9 cellular contexts compared by ENCODE assay signal in genomic region chr16:1823821-1824220, GRCh38. TPM values are rescaled to one million over a fixed set of nuclear protein-coding genes. Genes with fewer than 3 reads are reported as not detected.
DNase-seq lines count a peak whose midpoint lies in the region; TF ChIP-seq lines count a peak whose summit lies in the region.
"Had no signal": no experiment of that assay in that cellular context is flagged by ENCODE, and none has a peak within 500 bp of the region (broad histone marks: within the 10 kb centered on the region; RNA-seq: fewer than 3 reads in every experiment).

No MANE protein-coding gene starts in this region.

- 66% methylated on average over 9 of the region's 9 CpGs for WGBS in esophagus muscularis mucosa

- no peak for TF ChIP-seq POLR2A in esophagus muscularis mucosa (IDR thresholded peaks at IDR 0.05; ENCODE audit: low read depth)

- H3K9me3 ChIP-seq in WERI-Rb-1 (ENCODE audit: severe bottlenecking): no peaks in the 10 kb centered on the region
- no peaks in the 10 kb centered on the region for H3K9me3 ChIP-seq in esophagus muscularis mucosa

- peak; percentile 35 for DNase-seq in COLO668 (lab: John Stamatoyannopoulos, UW; ENCODE audit: unreplicated experiment)
- DNase-seq in HFF-Myc (ENCODE audit: extremely low read depth, low read depth): no peak
- peak; percentile 72 for DNase-seq in WERI-Rb-1
- peak; percentile 16 for DNase-seq in inferior parietal cortex (ENCODE audit: extremely low spot score)
- DNase-seq in NCI-H748 treated with DMSO at 0.1 percent for 48 hours (lab: John Stamatoyannopoulos, UW): no peak
- DNase-seq in effector CD8-positive, alpha-beta T cell (lab: John Stamatoyannopoulos, UW): no peak
- no peak for DNase-seq in activated CD4-positive, CD25-positive, alpha-beta regulatory T cell treated with anti-CD3 and anti-CD28 coated beads, Interleukin-2, amount 50 U/mL, for 72 hours
- no peak for DNase-seq in esophagus muscularis mucosa (ENCODE audit: extremely low spot score)

- intact Hi-C loops in esophagus muscularis mucosa (cut with DNase I): loop anchor here (5.0 kb wide), 1 partner anchor 37 kb away; no protein-coding TSS in a partner anchor

- H3K27me3 ChIP-seq in WERI-Rb-1 (ENCODE audit: insufficient read depth, low read depth, severe bottlenecking) (no peaks in the 10 kb centered on the region), esophagus muscularis mucosa (no peaks in the 10 kb centered on the region)

- H3K36me3 ChIP-seq in WERI-Rb-1 (peaks cover 29% of the 10 kb centered on the region), esophagus muscularis mucosa (peaks cover 35 to 47% (median 42%) of the 10 kb centered on the region in 4 donors)

- H3K4me3 ChIP-seq in HFF-Myc (replicated peaks; ENCODE audit: low read depth, low read length) (no peak overlapping the region), WERI-Rb-1 (ENCODE audit: low read depth, low read length) (no peak overlapping the region), esophagus muscularis mucosa (no peak overlapping the region)
- H3K4me3 ChIP-seq: lung had no signal

- H3K4me1 ChIP-seq in esophagus muscularis mucosa: peaks cover 39 to 51% (median 45%) of the 10 kb centered on the region in 4 donors

- H3K27ac ChIP-seq in WERI-Rb-1: no peak overlapping the region
- no peak overlapping the region for H3K27ac ChIP-seq in esophagus muscularis mucosa (replicated peaks in 1 of 4)

- no peak for TF ChIP-seq EP300 in esophagus muscularis mucosa (IDR thresholded peaks at IDR 0.05)

- TF ChIP-seq CTCF in HFF-Myc (IDR thresholded peaks at IDR 0.05; ENCODE audit: low read depth, low read length, missing control alignments): peak; percentile 9
- TF ChIP-seq CTCF in WERI-Rb-1 (IDR thresholded peaks at IDR 0.05; ENCODE audit: low read depth, low read length): peak; percentile 59; the same call in 1 of the 2 replicates
- no peak for TF ChIP-seq CTCF in esophagus muscularis mucosa (IDR thresholded peaks at IDR 0.05)

RNA-seq across cellular contexts. Expression of gene HAGH, which starts 2.8 kb away (rescaled TPM):
- 100 to 1,000 TPM; 148 to 264 (median 180) TPM for total RNA-seq in esophagus muscularis mucosa

RNA-seq across cellular contexts. Expression of gene FAHD1, which starts 3.2 kb away (rescaled TPM):
- 10 to 100 TPM; 20.4 to 43.2 (median 39.5) TPM for total RNA-seq in esophagus muscularis mucosa

RNA-seq across cellular contexts. Expression of gene IGFALS, which starts 30.3 kb away (rescaled TPM):
- under 1 TPM in 2 of 4 donors, not detected in 2; 0.45 to 0.75 TPM for total RNA-seq in esophagus muscularis mucosa

RNA-seq across cellular contexts. Expression of gene NUBP2, which starts 41.1 kb away (rescaled TPM):
- total RNA-seq in esophagus muscularis mucosa: 10 to 100 TPM; 82.7 to 93.8 (median 87.6) TPM

RNA-seq across cellular contexts. Expression of gene SPSB3, which starts 41.5 kb away (rescaled TPM):
- total RNA-seq in esophagus muscularis mucosa: 100 to 1,000 TPM in 1 of 4 donors, 10 to 100 TPM in 3; 69.1 to 101 (median 78.6) TPM

Comparison
In these comparisons a context has a peak if more than half of its experiments do, and no peak if none do; other contexts are left out.
1. DNase-seq: peak in COLO668 (single experiment), WERI-Rb-1 (single experiment) and inferior parietal cortex (single experiment); none in HFF-Myc (single experiment), NCI-H748 treated with DMSO at 0.1 percent for 48 hours (single experiment), effector CD8-positive, alpha-beta T cell (single experiment), activated CD4-positive, CD25-positive, alpha-beta regulatory T cell treated with anti-CD3 and anti-CD28 coated beads, Interleukin-2, amount 50 U/mL, for 72 hours (single experiment) and esophagus muscularis mucosa (single experiment).
2. CTCF ChIP-seq: peak in HFF-Myc (single experiment) and WERI-Rb-1 (single experiment); none in esophagus muscularis mucosa (0 of 3).